17 cellular contexts compared by ENCODE assay signal in the genomic region with DNA sequence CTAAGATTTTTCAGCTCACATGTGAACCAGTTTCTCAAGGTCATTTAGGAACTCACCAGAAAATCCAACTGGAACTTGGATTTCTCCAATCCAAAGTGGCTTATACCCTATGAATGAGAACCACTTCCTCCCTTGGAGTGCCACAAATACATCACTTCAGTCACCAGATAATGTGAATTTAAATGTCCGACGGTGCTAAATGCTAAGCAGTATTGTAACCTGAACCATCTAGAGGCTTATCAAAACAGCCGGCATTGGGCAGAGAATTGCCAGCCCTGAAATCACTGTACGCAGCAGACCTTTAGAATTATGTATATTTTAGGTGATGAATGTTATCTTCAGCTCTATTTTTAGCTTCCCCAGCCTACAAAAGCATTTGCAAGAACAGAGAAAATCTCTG.
"Had no signal": no experiment of that assay in that cellular context is flagged by ENCODE, and none has a peak within 500 bp of the region (broad histone marks: within the 10 kb centered on the region; RNA-seq: fewer than 3 reads in every experiment).

No MANE protein-coding gene starts in this region.

- H3K4me1 ChIP-seq: heart left ventricle, prostate gland, sigmoid colon, testis, upper lobe of right lung had no signal

- DNase-seq: activated CD4-positive, alpha-beta T cell treated with anti-CD3 and anti-CD28 coated beads, Interleukin-2, amount 10 ng/mL, durations not matched to agents 24 days and 14 days; activated naive CD4-positive, alpha-beta T cell; central memory CD4-positive, alpha-beta T cell; effector CD8-positive, alpha-beta T cell; foreskin melanocyte; heart left ventricle; left colon; mucosa of descending colon; natural killer cell; sigmoid colon; stimulated activated CD4-positive, alpha-beta T cell treated with anti-CD3 and anti-CD28 coated beads, Interleukin-2, amount 100 ng/mL, for 48 hours; stimulated activated CD8-positive, alpha-beta memory T cell treated with anti-CD3 and anti-CD28 coated beads, Interleukin-4, amount 100 ng/mL, for 48 hours; testis; upper lobe of right lung had no signal

- H3K27me3 ChIP-seq: heart left ventricle, sigmoid colon, testis, upper lobe of right lung had no signal

- H3K36me3 ChIP-seq: heart left ventricle, prostate gland, sigmoid colon, upper lobe of right lung had no signal

- H3K27ac ChIP-seq: coronary artery, heart left ventricle, prostate gland, sigmoid colon, testis, upper lobe of right lung had no signal

- ATAC-seq: left colon, mucosa of descending colon, natural killer cell, upper lobe of right lung, WTC11 had no signal

- H3K4me3 ChIP-seq: coronary artery, heart left ventricle, mucosa of descending colon, prostate gland, sigmoid colon, testis, upper lobe of right lung had no signal

- H3K9me3 ChIP-seq: mucosa of descending colon, prostate gland, testis, upper lobe of right lung had no signal
